Comparison of ENCODE assay signal across 1 cellular context in the genomic region with DNA sequence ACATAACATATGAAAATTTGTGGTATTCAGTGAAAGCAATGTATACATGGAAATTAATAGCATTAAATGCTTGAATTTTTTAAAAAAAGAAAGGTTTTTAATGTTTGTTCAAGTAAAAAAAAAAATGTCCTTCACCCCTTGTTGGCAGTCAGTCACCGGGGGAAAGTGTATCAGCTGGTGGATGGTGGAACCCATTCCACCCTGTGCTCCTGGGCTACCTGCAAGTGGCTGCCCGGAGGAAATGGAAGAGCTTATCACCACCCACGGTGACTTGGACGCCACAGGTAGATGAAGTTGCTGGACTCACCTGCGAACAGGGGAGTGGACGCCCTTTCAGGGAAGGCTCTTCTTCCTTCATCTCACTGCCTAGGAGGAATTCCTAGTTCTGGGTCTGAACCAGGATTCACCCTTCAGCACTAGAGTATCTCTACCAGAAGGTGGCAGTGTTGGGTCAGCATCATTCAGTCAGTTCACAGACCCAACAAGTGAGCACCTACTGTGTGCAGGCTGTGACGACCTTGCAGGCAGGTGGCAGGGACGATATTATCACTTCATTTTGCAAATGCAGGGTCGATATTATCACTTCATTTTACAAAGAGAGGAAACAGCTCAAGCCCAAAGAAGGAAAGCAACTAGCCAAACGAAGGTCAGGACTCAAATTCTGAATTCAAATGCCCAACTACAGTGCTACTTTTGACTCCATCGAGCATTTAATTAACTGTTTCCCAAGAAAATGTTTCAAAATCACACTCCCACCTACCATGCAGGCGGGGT.
TF ChIP-seq lines count a peak whose summit lies in the region.

No MANE protein-coding gene starts in this region.

TF ChIP-seq in SK-N-SH, 30 proteins besides CTCF, POLR2A, EP300 and RAD21 (continued from another document):
- TF ChIP-seq, protein P1, sequence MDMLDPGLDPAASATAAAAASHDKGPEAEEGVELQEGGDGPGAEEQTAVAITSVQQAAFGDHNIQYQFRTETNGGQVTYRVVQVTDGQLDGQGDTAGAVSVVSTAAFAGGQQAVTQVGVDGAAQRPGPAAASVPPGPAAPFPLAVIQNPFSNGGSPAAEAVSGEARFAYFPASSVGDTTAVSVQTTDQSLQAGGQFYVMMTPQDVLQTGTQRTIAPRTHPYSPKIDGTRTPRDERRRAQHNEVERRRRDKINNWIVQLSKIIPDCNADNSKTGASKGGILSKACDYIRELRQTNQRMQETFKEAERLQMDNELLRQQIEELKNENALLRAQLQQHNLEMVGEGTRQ (IDR thresholded peaks at IDR 0.05; ENCODE audit: borderline replicate concordance, low read depth, low read length) = no peak
- no peak for TF ChIP-seq TAF1 (IDR thresholded peaks at IDR 0.05; ENCODE audit: borderline replicate concordance, low read depth, low read length)
- TF ChIP-seq, protein P2, sequence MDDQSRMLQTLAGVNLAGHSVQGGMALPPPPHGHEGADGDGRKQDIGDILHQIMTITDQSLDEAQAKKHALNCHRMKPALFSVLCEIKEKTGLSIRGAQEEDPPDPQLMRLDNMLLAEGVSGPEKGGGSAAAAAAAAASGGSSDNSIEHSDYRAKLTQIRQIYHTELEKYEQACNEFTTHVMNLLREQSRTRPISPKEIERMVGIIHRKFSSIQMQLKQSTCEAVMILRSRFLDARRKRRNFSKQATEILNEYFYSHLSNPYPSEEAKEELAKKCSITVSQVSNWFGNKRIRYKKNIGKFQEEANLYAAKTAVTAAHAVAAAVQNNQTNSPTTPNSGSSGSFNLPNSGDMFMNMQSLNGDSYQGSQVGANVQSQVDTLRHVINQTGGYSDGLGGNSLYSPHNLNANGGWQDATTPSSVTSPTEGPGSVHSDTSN (IDR thresholded peaks at IDR 0.05) = no peak
- TF ChIP-seq SMC3 (IDR thresholded peaks at IDR 0.05; ENCODE audit: low read depth, low read length) = peak; percentile 98
- TF ChIP-seq NRF1 (IDR thresholded peaks at IDR 0.05; ENCODE audit: low read depth, low read length) = no peak
- no peak for TF ChIP-seq MXI1 (IDR thresholded peaks at IDR 0.05; ENCODE audit: low read depth, low read length)
- TF ChIP-seq TEAD4 (IDR thresholded peaks at IDR 0.05; ENCODE audit: borderline replicate concordance, insufficient read depth) = no peak
- TF ChIP-seq RCOR1 (IDR thresholded peaks at IDR 0.05; ENCODE audit: low read length) = peak; percentile 32; the same call in 1 of the 2 replicates
